In genomic region chr17:38824899-38825761, GRCh38 we compare ENCODE assay signal across 8 cellular contexts. TPM values are rescaled to one million over a fixed set of nuclear protein-coding genes. Genes with fewer than 3 reads are reported as not detected.
DNase-seq lines count a peak whose midpoint lies in the region; ATAC-seq and TF ChIP-seq lines count a peak whose summit lies in the region.

Gene CWC25, minus strand, starts transcription at chr17:38825321. Its CDS starts 138 bp downstream, at chr17:38825183.

- TF ChIP-seq POLR2A in breast epithelium (IDR thresholded peaks at IDR 0.05) = peak; percentile 87

- DNase-seq in 8988T (peak; percentile 58), NCI-H2227 (lab: John Stamatoyannopoulos, UW; ENCODE audit: unreplicated experiment) (peak; percentile 98), WERI-Rb-1 (peak; percentile 94), breast epithelium (ENCODE audit: low spot score in 2 of 2) (peak; percentile 95 to 97)

- peak within 1 kb of the TSS; percentile 91 for H3K9ac ChIP-seq in iPS-20b (ENCODE audit: low read depth, low read length)

- H3K9me3 ChIP-seq in WERI-Rb-1 (ENCODE audit: severe bottlenecking) = no peaks in the 10 kb centered on the region
- no peaks in the 10 kb centered on the region for H3K9me3 ChIP-seq in breast epithelium
- no peaks in the 10 kb centered on the region for H3K9me3 ChIP-seq in iPS-20b (ENCODE audit: insufficient read depth, low read depth, low read length)

- TF ChIP-seq CTCF in WERI-Rb-1 (IDR thresholded peaks at IDR 0.05; ENCODE audit: low read depth, low read length) = no peak
- TF ChIP-seq CTCF in breast epithelium (IDR thresholded peaks at IDR 0.05) = peak in 2 of 3 donors; percentile 25 to 26

- peak; percentile 82 for ATAC-seq in GM18867 (IDR thresholded peaks at IDR 0.05; ENCODE audit: unreplicated experiment)
- ATAC-seq in HG03135 (IDR thresholded peaks at IDR 0.05; ENCODE audit: unreplicated experiment) = peak; percentile 63

- H3K4me3 ChIP-seq in WERI-Rb-1 (ENCODE audit: low read depth, low read length) (peak within 1 kb of the TSS; percentile 84), breast epithelium (peak within 1 kb of the TSS; percentile 75 to 87 (median 76)), iPS-20b (ENCODE audit: low read length) (peak within 1 kb of the TSS; percentile 89), skin epidermis (peak within 1 kb of the TSS; percentile 61 to 96 (median 80))

- H3K27ac ChIP-seq in WERI-Rb-1 (peak within 1 kb of the TSS; percentile 96), breast epithelium (peak within 1 kb of the TSS; percentile 97 to 98), iPS-20b (ENCODE audit: low read length) (peak within 1 kb of the TSS; percentile 96), skin epidermis (peak within 1 kb of the TSS; percentile 90 to 100 (median 97))

- H3K36me3 ChIP-seq in WERI-Rb-1 (peaks cover 17% of the 10 kb centered on the region), breast epithelium (peaks cover 7% of the 10 kb centered on the region), iPS-20b (ENCODE audit: insufficient read depth, low read depth, low read length) (peaks cover 8% of the 10 kb centered on the region)

- intact Hi-C loops in breast epithelium (cut with DNase I; ENCODE audit: low total_unique reads) = no loop called here

- no peaks in the 10 kb centered on the region for H3K27me3 ChIP-seq in WERI-Rb-1 (ENCODE audit: insufficient read depth, low read depth, severe bottlenecking)
- no peaks in the 10 kb centered on the region for H3K27me3 ChIP-seq in breast epithelium
- H3K27me3 ChIP-seq in iPS-20b (ENCODE audit: insufficient read depth, low read length) = no peaks in the 10 kb centered on the region

- H3K4me1 ChIP-seq in breast epithelium = peaks cover 6% of the 10 kb centered on the region in 2 donors
- 0 out of 2 replicates have a peak, but pooled peaks cover 2% of the 10 kb centered on the region for H3K4me1 ChIP-seq in iPS-20b (ENCODE audit: insufficient read depth, low read length)

RNA-seq across cellular contexts. Expression of gene CWC25, which starts in this region (rescaled TPM):
- 10 to 100 TPM; 22.1 to 42.0 (median 28.2) TPM for total RNA-seq in breast epithelium

Comparison
In these comparisons a context has a peak if more than half of its experiments do, and no peak if none do; other contexts are left out.
1. Peak in every context shown above with its lines: DNase-seq, ATAC-seq, H3K4me3 ChIP-seq and H3K27ac ChIP-seq.